20 cellular contexts compared by ENCODE assay signal in the genomic region with DNA sequence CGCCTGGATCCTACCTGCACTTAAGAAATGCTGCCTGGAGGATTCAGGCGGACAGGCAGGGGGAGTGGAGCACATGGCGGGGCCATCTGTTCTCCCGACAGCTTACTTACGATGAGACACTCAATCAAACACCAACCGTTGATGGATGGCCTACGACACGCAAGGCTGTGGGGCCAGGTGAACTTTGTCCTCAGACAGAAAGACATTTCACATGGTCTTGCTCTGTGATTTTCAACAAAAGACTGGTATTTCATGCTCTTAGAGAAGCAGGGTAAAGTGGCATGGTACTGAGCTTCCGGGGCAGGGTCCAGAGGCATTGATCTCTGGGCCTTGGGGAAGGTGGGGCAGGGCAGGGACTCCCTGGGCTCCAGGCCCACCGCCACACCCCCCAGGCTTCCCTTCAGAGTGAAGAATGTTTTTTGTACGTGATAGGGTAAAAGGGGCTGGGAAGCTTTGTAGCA. TPM values are rescaled to one million over a fixed set of nuclear protein-coding genes. Genes with fewer than 3 reads are reported as not detected.
DNase-seq lines count a peak whose midpoint lies in the region; ATAC-seq, FAIRE-seq and TF ChIP-seq lines count a peak whose summit lies in the region.
"Had no signal": no experiment of that assay in that cellular context is flagged by ENCODE, and none has a peak within 500 bp of the region (broad histone marks: within the 10 kb centered on the region; RNA-seq: fewer than 3 reads in every experiment).

No MANE protein-coding gene starts in this region.

- no peak overlapping the region for H3K4me3 Mint-ChIP-seq in stimulated activated naive B cell treated with anti-CD40 and anti-IgM and Interleukin-4, amounts not matched to agents 10 μg/mL and 1 μg/mL and 100 μg/mL, for 72 hours

- no peak overlapping the region for H3K27ac Mint-ChIP-seq in stimulated activated naive B cell treated with anti-CD40 and anti-IgM and Interleukin-4, amounts not matched to agents 10 μg/mL and 1 μg/mL and 100 μg/mL, for 72 hours

- WGBS in HepG2 (ENCODE audit: low lambda C conversion rate), result 6% methylated on average over 8 of the region's 11 CpGs
- 67 to 79% (median 72%) methylated on average over 11 of the region's 11 CpGs for WGBS in stomach, 5 donors
- 85 to 87% methylated on average over 11 of the region's 11 CpGs for WGBS in heart right ventricle, 2 donors

- in situ Hi-C loops in HepG2 (cut with HindIII; ENCODE audit: extremely low pct_ligation_motif_present, low pct_unique_long_range_greater_than_20kb), result no loop called here

- H3K9me3 Mint-ChIP-seq in stimulated activated naive B cell treated with anti-CD40 and anti-IgM and Interleukin-4, amounts not matched to agents 10 μg/mL and 1 μg/mL and 100 μg/mL, for 72 hours, result no peaks in the 10 kb centered on the region

- no peaks in the 10 kb centered on the region for H3K79me2 ChIP-seq in HepG2 (ENCODE audit: insufficient read depth, low read length)

- no peak for TF ChIP-seq RAD21 in HepG2 (CRISPR knock-in tag; IDR thresholded peaks at IDR 0.05)

- FAIRE-seq in HepG2 (lab: Jason Lieb, UNC), result no peak
- FAIRE-seq: A549, G401.6, GM19239, K562 had no signal

- no peak overlapping the region for H2AFZ ChIP-seq in HepG2 (ENCODE audit: low read length)
- H2AFZ ChIP-seq: GM23248 had no signal

- BruUV-seq in HepG2 (replicated peaks; lab: Mats Ljungman, UMichigan), result no TSS peak

- H3K27me3 ChIP-seq in Peyer's patch, result no peaks in the 10 kb centered on the region
- peaks cover 3 to 72% of the 10 kb centered on the region in 2 experiments for H3K27me3 ChIP-seq in HepG2 (ENCODE audit: control insufficient read depth in 1 of 2, insufficient read depth in 2 of 2, low read length in 2 of 2)
- peaks cover 0 to 68% (median 24%) of the 10 kb centered on the region in 3 donors for H3K27me3 ChIP-seq in stomach
- peaks cover 0 to 40% (median 4%) of the 10 kb centered on the region in 7 donors for H3K27me3 ChIP-seq in heart right ventricle

- POLR2A ChIA-PET in HepG2 (lab: Yijun Ruan, JAX), result no interaction called here

- no peak for TF ChIP-seq CTCF in Peyer's patch (IDR thresholded peaks at IDR 0.05)
- no peak for TF ChIP-seq CTCF in HepG2 (CRISPR knock-in tag; IDR thresholded peaks at IDR 0.05)
- TF ChIP-seq CTCF in stomach (IDR thresholded peaks at IDR 0.05), result no peak
- no peak for TF ChIP-seq CTCF in heart right ventricle (IDR thresholded peaks at IDR 0.05)

- TF ChIP-seq POLR2A in Peyer's patch (IDR thresholded peaks at IDR 0.05), result no peak
- TF ChIP-seq POLR2A in HepG2 (IDR thresholded peaks at IDR 0.05; ENCODE audit: insufficient read depth in 1 of 2, low read depth in 2 of 2, low read length in 2 of 2), result no peak
- no peak for TF ChIP-seq POLR2A in stomach (IDR thresholded peaks at IDR 0.05)

- H3K36me3 ChIP-seq in Peyer's patch (no peaks in the 10 kb centered on the region), HepG2 (replicated peaks in 1 of 2; ENCODE audit: control insufficient read depth in 1 of 2, insufficient read depth in 2 of 2, low read length in 2 of 2) (no peaks in the 10 kb centered on the region), stomach (no peaks in the 10 kb centered on the region), heart right ventricle (no peaks in the 10 kb centered on the region)

- intact Hi-C loops in HepG2 (cut with micrococcal nuclease; ENCODE audit: unreplicated experiment), result no loop called here
- intact Hi-C loops in stomach (cut with DNase I; ENCODE audit: low total_unique reads), result no loop called here
- intact Hi-C loops in heart right ventricle (cut with DNase I), result loop anchor here in 2 of 10 donors (10.0 kb wide), 2 partner anchors 304 to 384 kb away; no protein-coding TSS in a partner anchor

- H3K27ac ChIP-seq in Peyer's patch (no peak overlapping the region), HepG2 (ENCODE audit: extremely low read length, insufficient read depth, low read length) (no peak overlapping the region), stomach (no peak overlapping the region), heart right ventricle (no peak overlapping the region)
- H3K27ac ChIP-seq: A549, GM23248, HL-60 had no signal

- DNase-seq in activated CD8-positive, alpha-beta memory T cell treated with anti-CD3 and anti-CD28 coated beads, Interleukin-2, amount 50 U/mL, for 48 hours, result peak; percentile 8
- DNase-seq in activated CD8-positive, alpha-beta memory T cell treated with anti-CD3 and anti-CD28 coated beads, Interleukin-2, amount 50 U/mL, for 4 hours, result no peak
- DNase-seq in Peyer's patch (peak in 2 of 3 donors; percentile 10 to 26), HepG2 (ENCODE audit: low spot score) (no peak), stomach (peak; percentile 8), heart right ventricle (no peak)
- DNase-seq in stimulated activated naive B cell treated with anti-CD40 and anti-IgM and Interleukin-4, amounts not matched to agents 10 μg/mL and 1 μg/mL and 100 μg/mL, for 72 hours, result no peak
- DNase-seq: DMS79; GM23248; NCI-H187; NCI-H510A treated with DMSO at 0.1 percent for 48 hours; NK-92 treated with Interleukin-12 subunit alpha and Interleukin-12 subunit beta, amount 100 ng/mL, for 24 hours; OCI-M1 had no signal

- no peak for ATAC-seq in HepG2
- ATAC-seq in stimulated activated naive B cell treated with anti-CD40 and anti-IgM and Interleukin-4, amounts not matched to agents 10 μg/mL and 1 μg/mL and 100 μg/mL, for 72 hours (replicated peaks), result no peak
- ATAC-seq in GM21515 (IDR thresholded peaks at IDR 0.05; ENCODE audit: unreplicated experiment), result no peak
- no peak for ATAC-seq in heart right ventricle
- ATAC-seq: A549, K562 had no signal

- no peak for TF ChIP-seq EP300 in HepG2 (IDR thresholded peaks at IDR 0.05; ENCODE audit: low read depth in 2 of 2, low read length in 2 of 2)
- TF ChIP-seq EP300 in HepG2 (CRISPR knock-in tag; IDR thresholded peaks at IDR 0.05; ENCODE audit: borderline replicate concordance), result no peak
- TF ChIP-seq EP300 in stomach (IDR thresholded peaks at IDR 0.05), result no peak

- H3K4me3 ChIP-seq in Peyer's patch, result no peak overlapping the region
- no peak overlapping the region for H3K4me3 ChIP-seq in HepG2 (replicated peaks in 1 of 3; ENCODE audit: insufficient read depth in 1 of 3, low read depth in 2 of 3, low read length in 3 of 3)
- H3K4me3 ChIP-seq in stomach, result no peak overlapping the region
- no peak overlapping the region for H3K4me3 ChIP-seq in heart right ventricle
- H3K4me3 ChIP-seq: A549, GM23248, K562 had no signal

- peaks cover 7% of the 10 kb centered on the region; the same call in 1 of the 2 replicates for H4K20me1 ChIP-seq in HepG2 (ENCODE audit: insufficient read depth, low read length)

- CTCF ChIA-PET in HepG2 (lab: Yijun Ruan, JAX; ENCODE audit: low intra/inter-chr PET ratio, low total read pairs), result no interaction called here

- H3K27me3 Mint-ChIP-seq in stimulated activated naive B cell treated with anti-CD40 and anti-IgM and Interleukin-4, amounts not matched to agents 10 μg/mL and 1 μg/mL and 100 μg/mL, for 72 hours, result peaks cover 55 to 58% of the 10 kb centered on the region in 2 donors

- H3K4me2 ChIP-seq in HepG2 (ENCODE audit: low read depth, low read length), result no peak overlapping the region
- H3K4me2 ChIP-seq: A549 had no signal

- H3K9me3 ChIP-seq in Peyer's patch (no peaks in the 10 kb centered on the region), HepG2 (ENCODE audit: low read length) (no peaks in the 10 kb centered on the region), stomach (no peaks in the 10 kb centered on the region), heart right ventricle (no peaks in the 10 kb centered on the region)
- H3K9me3 ChIP-seq: A549, Caco-2 had no signal

- H3K36me3 Mint-ChIP-seq in stimulated activated naive B cell treated with anti-CD40 and anti-IgM and Interleukin-4, amounts not matched to agents 10 μg/mL and 1 μg/mL and 100 μg/mL, for 72 hours, result no peaks in the 10 kb centered on the region

- no peak overlapping the region for H3K9ac ChIP-seq in HepG2 (ENCODE audit: insufficient read depth, low read depth, low read length)
- H3K9ac ChIP-seq: GM23248 had no signal

- H3K4me1 Mint-ChIP-seq in stimulated activated naive B cell treated with anti-CD40 and anti-IgM and Interleukin-4, amounts not matched to agents 10 μg/mL and 1 μg/mL and 100 μg/mL, for 72 hours, result peaks cover 5% of the 10 kb centered on the region in 2 donors

- H3K4me1 ChIP-seq in Peyer's patch (peaks cover 0 to 8% (median 0%) of the 10 kb centered on the region in 4 donors), HepG2 (ENCODE audit: insufficient read depth, low read length) (0 out of 2 replicates have a peak, but pooled peaks cover 7% of the 10 kb centered on the region), stomach (peaks cover 0 to 26% (median 19%) of the 10 kb centered on the region in 4 donors), heart right ventricle (peaks cover 0 to 19% (median 12%) of the 10 kb centered on the region in 9 donors)
- H3K4me1 ChIP-seq: A549, Caco-2 had no signal

RNA-seq across cellular contexts. Expression of gene OLFM1, which starts 9.1 kb away (rescaled TPM):
- 1 to 10 TPM; 2.5 to 5.8 (median 4.9) TPM for total RNA-seq in Peyer's patch
- total RNA-seq in HepG2 (2016; rRNA removed; fragmentation: Illumina TruSeq; extraction: Trizol), result not detected in 2 replicates
- not detected in 2 replicates for total RNA-seq in HepG2 (2016; cell fraction: cytosol; rRNA removed; fragmentation: Illumina TruSeq; extraction: Trizol; ENCODE audit: low read depth)
- not detected in 2 replicates for total RNA-seq in HepG2 (2016; cell fraction: insoluble cytoplasmic fraction; rRNA removed; fragmentation: Illumina TruSeq; extraction: Trizol)
- total RNA-seq in HepG2 (2016; cell fraction: membrane; rRNA removed; fragmentation: Illumina TruSeq; extraction: Trizol), result not detected in 2 replicates
- not detected in 2 replicates for total RNA-seq in HepG2 (2016; cell fraction: nucleus; rRNA removed; fragmentation: Illumina TruSeq; extraction: Trizol)
- 0.03 TPM in 1 of 2 replicates, not detected in the other for polyA plus RNA-seq in HepG2 (2011; rRNA removed)
- not detected in 2 replicates for polyA plus RNA-seq in HepG2 (2011; cell fraction: cytosol; rRNA removed)
- not detected in 2 replicates for polyA plus RNA-seq in HepG2 (2011; cell fraction: nucleus; rRNA removed)
- not detected in 2 replicates for polyA plus RNA-seq in HepG2 (2012)
- 0.08 TPM in 1 of 2 replicates, not detected in the other for polyA plus RNA-seq in HepG2 (2016; cell fraction: cytosol; fragmentation: Illumina TruSeq; extraction: Trizol; ENCODE audit: low read depth)
- polyA plus RNA-seq in HepG2 (2016; cell fraction: insoluble cytoplasmic fraction; fragmentation: Illumina TruSeq; extraction: Trizol; ENCODE audit: low read depth), result not detected in 2 replicates
- not detected in 2 replicates for polyA plus RNA-seq in HepG2 (2016; cell fraction: membrane; fragmentation: Illumina TruSeq; extraction: Trizol; ENCODE audit: low read depth)
- not detected in 2 replicates for polyA plus RNA-seq in HepG2 (2016; cell fraction: nucleus; fragmentation: Illumina TruSeq; extraction: Trizol; ENCODE audit: insufficient read depth, low read depth)
- polyA minus RNA-seq in HepG2 (2011; rRNA and poly(A)+ RNA removed; ENCODE audit: low replicate concordance), result 12.4 TPM in 1 of 2 replicates, not detected in the other
- not detected in 2 replicates for polyA minus RNA-seq in HepG2 (2011; cell fraction: cytosol; rRNA and poly(A)+ RNA removed)
- polyA minus RNA-seq in HepG2 (2011; cell fraction: nucleus; rRNA and poly(A)+ RNA removed), result not detected in 2 replicates
- total RNA-seq in stomach, result 10 to 100 TPM in 2 of 5 donors, 1 to 10 TPM in 1, under 1 TPM in 1, not detected in 1; 0.29 to 58.3 (median 8.1) TPM
- 10 to 100 TPM in 2 of 3 donors, 1 to 10 TPM in 1; 4.4 to 10.8 (median 10.5) TPM for polyA plus RNA-seq in stomach
- total RNA-seq in heart right ventricle, result 10 to 100 TPM in 2 of 10 donors, 1 to 10 TPM in 8; 3.3 to 13.3 (median 5.9) TPM
- polyA plus RNA-seq in heart right ventricle, result 10 to 100 TPM; 11.3 to 14.9 TPM
- total RNA-seq: Caco-2, K562 had no signal
- polyA plus RNA-seq: K562 had no signal

Comparison
In these comparisons a context has a peak if more than half of its experiments do, and no peak if none do; other contexts are left out.
1. DNase-seq: peak in activated CD8-positive, alpha-beta memory T cell treated with anti-CD3 and anti-CD28 coated beads, Interleukin-2, amount 50 U/mL, for 48 hours (single experiment), Peyer's patch (2 of 3) and stomach (single experiment); none in activated CD8-positive, alpha-beta memory T cell treated with anti-CD3 and anti-CD28 coated beads, Interleukin-2, amount 50 U/mL, for 4 hours (single experiment), HepG2 (single experiment), stimulated activated naive B cell treated with anti-CD40 and anti-IgM and Interleukin-4, amounts not matched to agents 10 μg/mL and 1 μg/mL and 100 μg/mL, for 72 hours (single experiment) and heart right ventricle (0 of 2).